ENCODE assay signal across 8 cellular contexts in the genomic region with DNA sequence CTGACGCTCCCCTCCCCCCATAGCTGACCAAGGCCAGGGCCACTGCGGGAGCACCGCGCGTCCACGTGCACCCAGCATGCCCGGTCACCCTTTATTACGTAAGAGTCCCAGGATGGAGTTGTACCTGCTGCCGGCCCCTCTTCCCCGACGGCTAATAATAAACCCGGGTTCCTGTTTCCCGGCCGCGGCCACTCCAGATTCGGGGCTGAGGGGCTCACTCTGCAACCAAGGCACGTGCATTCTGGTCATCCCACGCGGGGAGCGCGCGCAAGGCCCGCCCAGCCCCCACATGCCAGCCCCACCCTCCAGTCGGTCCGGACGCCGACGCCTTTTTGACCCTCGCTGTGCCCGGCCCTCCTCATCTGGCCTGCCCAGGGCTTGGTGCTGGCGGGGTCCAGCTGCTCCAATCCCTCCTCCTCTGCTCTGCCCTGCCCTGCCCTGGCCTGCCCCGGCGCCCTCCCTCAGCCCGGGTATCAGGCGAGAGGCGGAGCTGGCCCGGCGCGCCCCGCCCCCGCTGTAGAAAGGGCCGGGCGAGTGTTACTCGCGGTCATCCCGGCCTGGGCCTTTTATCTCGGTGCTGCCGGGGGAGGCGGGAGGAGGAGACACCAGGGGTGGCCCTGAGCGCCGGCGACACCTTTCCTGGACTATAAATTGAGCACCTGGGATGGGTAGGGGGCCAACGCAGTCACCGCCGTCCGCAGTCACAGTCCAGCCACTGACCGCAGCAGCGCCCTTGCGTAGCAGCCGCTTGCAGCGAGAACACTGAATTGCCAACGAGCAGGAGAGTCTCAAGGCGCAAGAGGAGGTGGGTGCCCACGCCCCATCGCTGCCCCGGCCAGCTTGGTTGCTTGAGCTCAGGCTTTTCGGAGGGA. TPM values are rescaled to one million over a fixed set of nuclear protein-coding genes. Genes with fewer than 3 reads are reported as not detected.
A peak's percentile ranks its signal among the peaks of the same experiment; 100 is the strongest.
DNase-seq lines count a peak whose midpoint lies in the region; ATAC-seq and TF ChIP-seq lines count a peak whose summit lies in the region.

No MANE protein-coding gene starts in this region.

- H3K36me3 ChIP-seq in HAP-1 (replicated peaks) (peaks cover 36% of the 10 kb centered on the region), MG63 (peaks cover 15% of the 10 kb centered on the region), SJCRH30 (peaks cover 11% of the 10 kb centered on the region), urinary bladder (ENCODE audit: insufficient read depth) (no peaks in the 10 kb centered on the region)

- H3K27ac ChIP-seq in SJCRH30, result peak overlapping the region; percentile 86
- peak overlapping the region; percentile 84 for H3K27ac ChIP-seq in urinary bladder (ENCODE audit: low read depth)

- no peaks in the 10 kb centered on the region for H3K9me3 Mint-ChIP-seq in activated naive CD4-positive, alpha-beta T cell treated with anti-CD3 and anti-CD28 coated beads, Interleukin-2, amount 50 U/mL, for 72 hours

- DNase-seq in GF-D8 (lab: John Stamatoyannopoulos, UW), result peak; percentile 61
- DNase-seq in HAP-1 (ENCODE audit: low spot score in 2 of 2), result peak; percentile 93 to 95
- DNase-seq in MG63, result peak; percentile 94
- peak; percentile 81 to 87 for DNase-seq in SJCRH30
- peak; percentile 72 to 85 for DNase-seq in activated naive CD4-positive, alpha-beta T cell treated with anti-CD3 and anti-CD28 coated beads, Interleukin-2, amount 50 U/mL, for 72 hours (ENCODE audit: low spot score in 2 of 2)
- DNase-seq in head of caudate nucleus, result peak; percentile 71 to 94 (median 87)
- peak; percentile 27 for DNase-seq in omental fat pad (ENCODE audit: low spot score)

- H3K27ac Mint-ChIP-seq in activated naive CD4-positive, alpha-beta T cell treated with anti-CD3 and anti-CD28 coated beads, Interleukin-2, amount 50 U/mL, for 72 hours, result peak overlapping the region; percentile 96 to 97

- peaks cover 38 to 42% of the 10 kb centered on the region in 2 donors for H3K36me3 Mint-ChIP-seq in activated naive CD4-positive, alpha-beta T cell treated with anti-CD3 and anti-CD28 coated beads, Interleukin-2, amount 50 U/mL, for 72 hours

- intact Hi-C loops in head of caudate nucleus (cut with DNase I), result loop anchor here (10.0 kb wide), 1 partner anchor 181 kb away; no protein-coding TSS in a partner anchor

- peaks cover 22% of the 10 kb centered on the region for H3K4me1 ChIP-seq in HAP-1
- no peaks in the 10 kb centered on the region for H3K4me1 ChIP-seq in SJCRH30
- H3K4me1 ChIP-seq in urinary bladder (ENCODE audit: insufficient read depth), result peaks cover 1% of the 10 kb centered on the region

- H3K4me3 ChIP-seq in HAP-1 (peak overlapping the region; percentile 91), MG63 (peak overlapping the region; percentile 77), SJCRH30 (peak overlapping the region; percentile 80), urinary bladder (ENCODE audit: low read depth, low read length) (peak overlapping the region; percentile 65)

- no peak for TF ChIP-seq CTCF in omental fat pad (IDR thresholded peaks at IDR 0.05)

- ATAC-seq in activated naive CD4-positive, alpha-beta T cell treated with anti-CD3 and anti-CD28 coated beads, Interleukin-2, amount 50 U/mL, for 72 hours, result peak; percentile 71 to 73
- peak; percentile 72 for ATAC-seq in omental fat pad (ENCODE audit: low FRiP score)

- H3K27me3 ChIP-seq in HAP-1 (ENCODE audit: low read depth), result no peaks in the 10 kb centered on the region
- no peaks in the 10 kb centered on the region for H3K27me3 ChIP-seq in MG63
- no peaks in the 10 kb centered on the region for H3K27me3 ChIP-seq in SJCRH30

- WGBS in urinary bladder, result under 1% methylated on average over 67 of the region's 67 CpGs

- H3K9me3 ChIP-seq in HAP-1, result no peaks in the 10 kb centered on the region
- no peaks in the 10 kb centered on the region for H3K9me3 ChIP-seq in MG63
- H3K9me3 ChIP-seq in SJCRH30 (replicated peaks), result no peaks in the 10 kb centered on the region

- in situ Hi-C loops in HAP-1 (cut with MboI; ENCODE audit: low sequenced_read_pairs), result no loop called here

RNA-seq across cellular contexts. Expression of a gene that starts 2.6 kb away (rescaled TPM):
- total RNA-seq in MG63 (2014; rRNA removed; shearing (Covaris generic); ENCODE audit: low replicate concordance), result 46.5 and 50.0 TPM in 2 replicates
- total RNA-seq in SJCRH30 (2014; rRNA removed; shearing (Covaris generic)), result 46.8 and 46.9 TPM in 2 replicates
- total RNA-seq in activated naive CD4-positive, alpha-beta T cell treated with anti-CD3 and anti-CD28 coated beads, Interleukin-2, amount 50 U/mL, for 72 hours, result 100 to 1,000 TPM in 1 of 2 donors, 10 to 100 TPM in 1; 62.2 to 105 TPM
- total RNA-seq in omental fat pad (10 to 100 TPM; 30.4 to 52.2 (median 37.6) TPM), urinary bladder (20.5 TPM)
- polyA plus RNA-seq in urinary bladder, result 105 TPM

Comparison
In these comparisons a context has a peak if more than half of its experiments do, and no peak if none do; other contexts are left out.
1. Peak in every context shown above with its lines: DNase-seq, ATAC-seq, H3K4me3 ChIP-seq and H3K27ac ChIP-seq.
2. DNase-seq: peak in every context shown above with its lines; median percentile 94 in HAP-1; 94 in MG63; 87 in head of caudate nucleus; 84 in SJCRH30; 78 in activated naive CD4-positive, alpha-beta T cell treated with anti-CD3 and anti-CD28 coated beads, Interleukin-2, amount 50 U/mL, for 72 hours; 61 in GF-D8; 27 in omental fat pad.